In the genomic region with DNA sequence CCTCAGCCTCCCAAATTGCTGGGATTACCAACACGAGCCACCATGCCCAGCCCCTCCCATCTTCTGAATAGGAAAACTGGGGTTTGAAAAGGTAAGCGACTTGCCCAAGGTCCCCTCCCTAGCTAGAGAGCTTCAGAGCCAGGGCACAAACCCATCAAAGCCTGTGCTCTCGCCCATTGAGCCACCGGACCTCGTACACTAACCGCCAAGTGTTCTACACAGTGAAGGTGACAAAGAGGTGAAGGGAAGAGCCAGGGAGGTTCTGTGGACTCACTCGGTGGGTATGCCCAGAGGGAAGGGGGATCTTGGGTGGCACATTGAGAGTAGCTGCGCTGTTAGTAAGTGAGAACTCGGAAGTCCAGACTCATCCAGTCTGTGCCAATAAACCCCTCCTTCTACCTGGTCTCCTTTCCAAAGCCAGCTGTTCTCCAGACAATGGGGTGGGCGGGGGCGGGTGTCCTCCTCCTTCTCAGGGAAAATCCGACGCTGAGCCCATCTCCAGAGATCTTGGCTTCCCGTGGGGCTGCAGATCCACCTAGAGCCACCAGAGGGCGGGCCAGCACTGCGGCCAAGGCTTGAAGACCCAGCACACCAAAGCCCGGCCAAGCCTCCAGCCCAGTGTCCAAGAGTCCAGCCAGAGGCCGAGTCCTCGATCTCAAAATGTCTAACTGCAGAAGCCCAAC, we compare ENCODE assay signal across 8 cellular contexts. TPM values are rescaled to one million over a fixed set of nuclear protein-coding genes. Genes with fewer than 3 reads are reported as not detected.
A peak's percentile ranks its signal among the peaks of the same experiment; 100 is the strongest.
DNase-seq lines count a peak whose midpoint lies in the region; ATAC-seq and TF ChIP-seq lines count a peak whose summit lies in the region.

No MANE protein-coding gene starts in this region.

- no peak overlapping the region for H3K4me3 ChIP-seq in epithelial cell of esophagus (ENCODE audit: low read length)

- H3K27me3 Mint-ChIP-seq in CD14-positive monocyte (ENCODE audit: low read depth in 3 of 3): peaks cover 39 to 48% (median 43%) of the 10 kb centered on the region in 3 donors

- ATAC-seq in GM19324 (IDR thresholded peaks at IDR 0.05; ENCODE audit: low FRiP score, unreplicated experiment) (peak; percentile 64), HG03565 (IDR thresholded peaks at IDR 0.05; ENCODE audit: unreplicated experiment) (peak; percentile 64)

- H3K36me3 Mint-ChIP-seq in CD14-positive monocyte: peaks cover 0 to 14% of the 10 kb centered on the region in 2 donors

- peak; percentile 97 for TF ChIP-seq CTCF in CD14-positive monocyte (IDR thresholded peaks at IDR 0.05)
- TF ChIP-seq CTCF in epithelial cell of esophagus (IDR thresholded peaks at IDR 0.05; ENCODE audit: insufficient read depth, low read depth, low read length, missing control alignments): peak; percentile 97

- intact Hi-C loops in CD14-positive monocyte (cut with micrococcal nuclease): loop anchor here (2.0 to 10.0 kb wide), 3 partner anchors 70 to 188 kb away; a partner anchor contains a TSS

- peaks cover 0 to 28% (median 7%) of the 10 kb centered on the region in 7 donors for H3K9me3 Mint-ChIP-seq in CD14-positive monocyte

- peaks cover 35% of the 10 kb centered on the region for H3K4me1 Mint-ChIP-seq in CD14-positive monocyte

- H3K4me3 Mint-ChIP-seq in CD14-positive monocyte: peak overlapping the region; percentile 51 to 83

- peak overlapping the region in 3 of 7 donors; percentile 30 to 82 (median 58) for H3K27ac Mint-ChIP-seq in CD14-positive monocyte

- peak; percentile 81 for DNase-seq in CD14-positive monocyte (ENCODE audit: low spot score)
- DNase-seq in NOMO-1 treated with dmso at 0.1 percent for 144 hours (lab: John Stamatoyannopoulos, UW; ENCODE audit: unreplicated experiment): peak; percentile 59
- DNase-seq in activated CD8-positive, alpha-beta memory T cell treated with anti-CD3 and anti-CD28 coated beads, Interleukin-2, amount 50 U/mL, for 4 hours: peak; percentile 73
- DNase-seq in epithelial cell of esophagus (ENCODE audit: low read depth): peak; percentile 71
- peak; percentile 91 for DNase-seq in mucosa of gallbladder (ENCODE audit: low spot score)
- DNase-seq in stimulated activated CD8-positive, alpha-beta memory T cell treated with anti-CD3 and anti-CD28 coated beads, Interleukin-7, amount 100 ng/mL, for 4 hours (ENCODE audit: low read depth in 2 of 2): peak; percentile 42 to 52

RNA-seq across cellular contexts. Expression of a gene that starts 3.2 kb away (rescaled TPM):
- under 1 TPM; 0.40 to 0.53 TPM for polyA plus RNA-seq in CD14-positive monocyte
- total RNA-seq in mucosa of gallbladder: 19.2 TPM

RNA-seq across cellular contexts. Expression of a gene that starts 30.2 kb away (rescaled TPM):
- 100 to 1,000 TPM; 109 to 116 TPM for polyA plus RNA-seq in CD14-positive monocyte
- total RNA-seq in mucosa of gallbladder: 39.5 TPM

RNA-seq across cellular contexts. Expression of a gene that starts 58.4 kb away (rescaled TPM):
- 1 to 10 TPM; 5.4 to 5.8 TPM for polyA plus RNA-seq in CD14-positive monocyte
- 89.5 TPM for total RNA-seq in mucosa of gallbladder
